In genomic region chr13:97249797-97250495, GRCh38 we compare ENCODE assay signal across 1 cellular context.
TF ChIP-seq lines count a peak whose summit lies in the region.

No MANE protein-coding gene starts in this region.

TF ChIP-seq in HCT116, 20 proteins besides CTCF, POLR2A, EP300 and RAD21 (continued from another document):
- TF ChIP-seq, protein P1, sequence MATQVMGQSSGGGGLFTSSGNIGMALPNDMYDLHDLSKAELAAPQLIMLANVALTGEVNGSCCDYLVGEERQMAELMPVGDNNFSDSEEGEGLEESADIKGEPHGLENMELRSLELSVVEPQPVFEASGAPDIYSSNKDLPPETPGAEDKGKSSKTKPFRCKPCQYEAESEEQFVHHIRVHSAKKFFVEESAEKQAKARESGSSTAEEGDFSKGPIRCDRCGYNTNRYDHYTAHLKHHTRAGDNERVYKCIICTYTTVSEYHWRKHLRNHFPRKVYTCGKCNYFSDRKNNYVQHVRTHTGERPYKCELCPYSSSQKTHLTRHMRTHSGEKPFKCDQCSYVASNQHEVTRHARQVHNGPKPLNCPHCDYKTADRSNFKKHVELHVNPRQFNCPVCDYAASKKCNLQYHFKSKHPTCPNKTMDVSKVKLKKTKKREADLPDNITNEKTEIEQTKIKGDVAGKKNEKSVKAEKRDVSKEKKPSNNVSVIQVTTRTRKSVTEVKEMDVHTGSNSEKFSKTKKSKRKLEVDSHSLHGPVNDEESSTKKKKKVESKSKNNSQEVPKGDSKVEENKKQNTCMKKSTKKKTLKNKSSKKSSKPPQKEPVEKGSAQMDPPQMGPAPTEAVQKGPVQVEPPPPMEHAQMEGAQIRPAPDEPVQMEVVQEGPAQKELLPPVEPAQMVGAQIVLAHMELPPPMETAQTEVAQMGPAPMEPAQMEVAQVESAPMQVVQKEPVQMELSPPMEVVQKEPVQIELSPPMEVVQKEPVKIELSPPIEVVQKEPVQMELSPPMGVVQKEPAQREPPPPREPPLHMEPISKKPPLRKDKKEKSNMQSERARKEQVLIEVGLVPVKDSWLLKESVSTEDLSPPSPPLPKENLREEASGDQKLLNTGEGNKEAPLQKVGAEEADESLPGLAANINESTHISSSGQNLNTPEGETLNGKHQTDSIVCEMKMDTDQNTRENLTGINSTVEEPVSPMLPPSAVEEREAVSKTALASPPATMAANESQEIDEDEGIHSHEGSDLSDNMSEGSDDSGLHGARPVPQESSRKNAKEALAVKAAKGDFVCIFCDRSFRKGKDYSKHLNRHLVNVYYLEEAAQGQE (IDR thresholded peaks at IDR 0.05; ENCODE audit: low read depth): no peak
- TF ChIP-seq EZH2phosphoT487 (IDR thresholded peaks at IDR 0.05; ENCODE audit: borderline replicate concordance) (no peak), SIN3A (IDR thresholded peaks at IDR 0.05; ENCODE audit: low read depth) (no peak), ZNF274 (IDR thresholded peaks at IDR 0.05; ENCODE audit: low read depth, low read length) (no peak), POLR2AphosphoS5 (IDR thresholded peaks at IDR 0.05; ENCODE audit: low read depth, low read length) (no peak), SRF (IDR thresholded peaks at IDR 0.05; ENCODE audit: low read depth) (no peak), YY1 (IDR thresholded peaks at IDR 0.05; ENCODE audit: extremely low read depth, insufficient replicate concordance, low read depth, low read length) (no peak), CEBPB (IDR thresholded peaks at IDR 0.05; ENCODE audit: low read depth) (no peak), ZFX (IDR thresholded peaks at IDR 0.05) (no peak), SP1 (IDR thresholded peaks at IDR 0.05; ENCODE audit: low read depth) (no peak), CBX3 (IDR thresholded peaks at IDR 0.05; ENCODE audit: low read depth) (no peak), JUND (IDR thresholded peaks at IDR 0.05) (no peak), FOSL1 (IDR thresholded peaks at IDR 0.05; ENCODE audit: low read depth) (no peak), ZBTB33 (IDR thresholded peaks at IDR 0.05; ENCODE audit: extremely low read depth, insufficient replicate concordance, low read length) (no peak)
- TF ChIP-seq, protein P2, sequence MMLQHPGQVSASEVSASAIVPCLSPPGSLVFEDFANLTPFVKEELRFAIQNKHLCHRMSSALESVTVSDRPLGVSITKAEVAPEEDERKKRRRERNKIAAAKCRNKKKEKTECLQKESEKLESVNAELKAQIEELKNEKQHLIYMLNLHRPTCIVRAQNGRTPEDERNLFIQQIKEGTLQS (IDR thresholded peaks at IDR 0.05): no peak
- TF ChIP-seq, protein P3, sequence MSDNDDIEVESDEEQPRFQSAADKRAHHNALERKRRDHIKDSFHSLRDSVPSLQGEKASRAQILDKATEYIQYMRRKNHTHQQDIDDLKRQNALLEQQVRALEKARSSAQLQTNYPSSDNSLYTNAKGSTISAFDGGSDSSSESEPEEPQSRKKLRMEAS (IDR thresholded peaks at IDR 0.05): no peak
